In genomic region chr17:17297217-17297616, GRCh38 we compare ENCODE assay signal across 26 cellular contexts. TPM values are rescaled to one million over a fixed set of nuclear protein-coding genes. Genes with fewer than 3 reads are reported as not detected.
DNase-seq lines count a peak whose midpoint lies in the region; ATAC-seq, FAIRE-seq and TF ChIP-seq lines count a peak whose summit lies in the region.
"Had no signal": no experiment of that assay in that cellular context is flagged by ENCODE, and none has a peak within 500 bp of the region (broad histone marks: within the 10 kb centered on the region; RNA-seq: fewer than 3 reads in every experiment).

No MANE protein-coding gene starts in this region.

- no peak for ATAC-seq in HG02852 (IDR thresholded peaks at IDR 0.05; ENCODE audit: unreplicated experiment)
- ATAC-seq: HCT116, left lobe of liver, right lobe of liver had no signal

- TF ChIP-seq CTCF in LNCaP clone FGC (IDR thresholded peaks at IDR 0.05; ENCODE audit: control insufficient read depth, extremely low read depth, insufficient read depth) (no peak), bronchial epithelial cell (IDR thresholded peaks at IDR 0.05; ENCODE audit: insufficient read depth, low read length, severe bottlenecking) (no peak), osteoblast (IDR thresholded peaks at IDR 0.05; ENCODE audit: extremely low read depth, low read depth, low read length) (no peak)

- H3K4me3 ChIP-seq in LNCaP clone FGC (ENCODE audit: low read depth, low read length) (no peak overlapping the region), bronchial epithelial cell (ENCODE audit: low read depth, low read length) (no peak overlapping the region), osteoblast (ENCODE audit: insufficient read depth, low read length) (no peak overlapping the region)
- H3K4me3 ChIP-seq: breast epithelium, PC-9, right lobe of liver, tibial nerve had no signal

- H3K9me3 ChIP-seq in osteoblast (ENCODE audit: low read depth, low read length), result no peaks in the 10 kb centered on the region
- H3K9me3 ChIP-seq: breast epithelium, right lobe of liver, tibial nerve had no signal

- H4K20me1 ChIP-seq in osteoblast (ENCODE audit: insufficient read depth, low read length), result no peaks in the 10 kb centered on the region

- H3K4me1 ChIP-seq in osteoblast (ENCODE audit: insufficient read depth, low read length), result peaks cover 31% of the 10 kb centered on the region
- H3K4me1 ChIP-seq: breast epithelium had no signal

- H3K36me3 ChIP-seq in bronchial epithelial cell (ENCODE audit: control insufficient read depth, insufficient read depth, low read length), result no peaks in the 10 kb centered on the region
- no peaks in the 10 kb centered on the region for H3K36me3 ChIP-seq in osteoblast (ENCODE audit: insufficient read depth, low read length)
- H3K36me3 ChIP-seq: breast epithelium, right lobe of liver, tibial nerve had no signal

- H3K4me2 ChIP-seq in osteoblast (ENCODE audit: insufficient read depth, low read length), result peak overlapping the region; percentile 27
- H3K4me2 ChIP-seq: PC-9 had no signal

- no peak overlapping the region for H2AFZ ChIP-seq in osteoblast (ENCODE audit: low read length)
- H2AFZ ChIP-seq: PC-9 had no signal

- H3K79me2 ChIP-seq in osteoblast (ENCODE audit: insufficient read depth, low read length), result no peaks in the 10 kb centered on the region

- FAIRE-seq in bronchial epithelial cell (lab: Jason Lieb, UNC), result no peak

- peak overlapping the region; percentile 24 for H3K27ac ChIP-seq in osteoblast (ENCODE audit: low read depth, low read length)
- H3K27ac ChIP-seq: breast epithelium, PC-9, right lobe of liver, tibial nerve had no signal

- H3K27me3 ChIP-seq in bronchial epithelial cell (ENCODE audit: control insufficient read depth, insufficient read depth, low read length), result no peaks in the 10 kb centered on the region
- no peaks in the 10 kb centered on the region for H3K27me3 ChIP-seq in osteoblast (ENCODE audit: insufficient read depth, low read length)
- H3K27me3 ChIP-seq: breast epithelium, right lobe of liver, tibial nerve had no signal

- DNase-seq in EL, result peak; percentile 54
- peak; percentile 46 for DNase-seq in LNCaP clone FGC (ENCODE audit: low read depth)
- DNase-seq in bronchial epithelial cell (ENCODE audit: low read depth), result peak; percentile 56
- no peak for DNase-seq in osteoblast (ENCODE audit: insufficient read length, low spot score, missing footprints)
- no peak for DNase-seq in stimulated activated naive CD4-positive, alpha-beta T cell (lab: John Stamatoyannopoulos, UW)
- DNase-seq in stimulated activated naive CD4-positive, alpha-beta T cell treated with Interleukin-2 at 50 U/mL for 16 hours (lab: John Stamatoyannopoulos, UW), result no peak
- DNase-seq: activated CD4-positive, alpha-beta memory T cell treated with anti-CD3 and anti-CD28 coated beads for 36 hours; activated CD4-positive, alpha-beta T cell treated with anti-CD3 and anti-CD28 coated beads for 1 hour; activated naive CD4-positive, alpha-beta T cell treated with anti-CD3 and anti-CD28 coated beads, Interleukin-2, amount 10 ng/mL, durations not matched to agents 7 days and 5 days; C1 segment of cervical spinal cord; DMS53; GDM1; NCI-H1092 treated with DMSO at 0.1 percent for 48 hours; NCI-H1930; NCI-H524 treated with DMSO at 0.1 percent for 48 hours; NK-92 treated with Interleukin-12 subunit alpha and Interleukin-12 subunit beta, amount 100 ng/mL, for 24 hours; PC-9; right lobe of liver; Right ventricle myocardium superior; stimulated activated CD4-positive, alpha-beta T cell treated with anti-CD3 and anti-CD28 coated beads, Interleukin-4, amount 100 ng/mL, for 1 hour; T-helper 2 cell had no signal

RNA-seq across cellular contexts. Expression of gene NT5M, which starts 6.0 kb away (rescaled TPM):
- total RNA-seq in bronchial epithelial cell (0.79 and 1.0 TPM in 2 replicates), osteoblast (0.36 and 1.2 TPM in 2 replicates)

RNA-seq across cellular contexts. Expression of gene COPS3, which starts 16.2 kb away (rescaled TPM):
- total RNA-seq in bronchial epithelial cell, result 68.6 and 87.4 TPM in 2 replicates
- 76.0 and 78.5 TPM in 2 replicates for total RNA-seq in osteoblast

Comparison
In these comparisons a context has a peak if more than half of its experiments do, and no peak if none do; other contexts are left out.
1. DNase-seq: peak in EL (single experiment), LNCaP clone FGC (single experiment) and bronchial epithelial cell (single experiment); none in osteoblast (single experiment), stimulated activated naive CD4-positive, alpha-beta T cell (0 of 6) and stimulated activated naive CD4-positive, alpha-beta T cell treated with Interleukin-2 at 50 U/mL for 16 hours (single experiment).